1 cellular context compared by ENCODE assay signal in genomic region chr5:78612227-78613150, GRCh38.
TF ChIP-seq lines count a peak whose summit lies in the region.

No MANE protein-coding gene starts in this region.

TF ChIP-seq in IMR-90, 13 proteins besides CTCF, POLR2A, EP300 and RAD21:
- no peak for TF ChIP-seq RCOR1 (IDR thresholded peaks at IDR 0.05; ENCODE audit: insufficient replicate concordance, low read length)
- no peak for TF ChIP-seq FOS (IDR thresholded peaks at IDR 0.05; ENCODE audit: low read depth, low read length)
- TF ChIP-seq MXI1 (IDR thresholded peaks at IDR 0.05; ENCODE audit: borderline replicate concordance, low read depth, low read length) = no peak
- TF ChIP-seq MAFK (IDR thresholded peaks at IDR 0.05; ENCODE audit: low read depth, low read length) = no peak
- no peak for TF ChIP-seq RFX5 (IDR thresholded peaks at IDR 0.05; ENCODE audit: low read depth, low read length)
- no peak for TF ChIP-seq MAZ (IDR thresholded peaks at IDR 0.05; ENCODE audit: borderline replicate concordance, low read depth, low read length)
- no peak for TF ChIP-seq NFE2L2 (IDR thresholded peaks at IDR 0.05; ENCODE audit: low read depth, low read length)
- TF ChIP-seq CEBPB (IDR thresholded peaks at IDR 0.05; ENCODE audit: low read depth, low read length) = no peak
- no peak for TF ChIP-seq SMC3 (IDR thresholded peaks at IDR 0.05; ENCODE audit: low read depth, low read length)
- TF ChIP-seq USF2 (IDR thresholded peaks at IDR 0.05; ENCODE audit: low read depth, low read length) = no peak
- TF ChIP-seq BHLHE40 (IDR thresholded peaks at IDR 0.05; ENCODE audit: low read depth, low read length) = no peak
- TF ChIP-seq CHD1 (IDR thresholded peaks at IDR 0.05; ENCODE audit: low read depth, low read length) = no peak
- TF ChIP-seq, protein P1, sequence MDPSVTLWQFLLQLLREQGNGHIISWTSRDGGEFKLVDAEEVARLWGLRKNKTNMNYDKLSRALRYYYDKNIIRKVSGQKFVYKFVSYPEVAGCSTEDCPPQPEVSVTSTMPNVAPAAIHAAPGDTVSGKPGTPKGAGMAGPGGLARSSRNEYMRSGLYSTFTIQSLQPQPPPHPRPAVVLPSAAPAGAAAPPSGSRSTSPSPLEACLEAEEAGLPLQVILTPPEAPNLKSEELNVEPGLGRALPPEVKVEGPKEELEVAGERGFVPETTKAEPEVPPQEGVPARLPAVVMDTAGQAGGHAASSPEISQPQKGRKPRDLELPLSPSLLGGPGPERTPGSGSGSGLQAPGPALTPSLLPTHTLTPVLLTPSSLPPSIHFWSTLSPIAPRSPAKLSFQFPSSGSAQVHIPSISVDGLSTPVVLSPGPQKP (IDR thresholded peaks at IDR 0.05; ENCODE audit: borderline replicate concordance, low read depth, low read length) = no peak
